In the genomic region with DNA sequence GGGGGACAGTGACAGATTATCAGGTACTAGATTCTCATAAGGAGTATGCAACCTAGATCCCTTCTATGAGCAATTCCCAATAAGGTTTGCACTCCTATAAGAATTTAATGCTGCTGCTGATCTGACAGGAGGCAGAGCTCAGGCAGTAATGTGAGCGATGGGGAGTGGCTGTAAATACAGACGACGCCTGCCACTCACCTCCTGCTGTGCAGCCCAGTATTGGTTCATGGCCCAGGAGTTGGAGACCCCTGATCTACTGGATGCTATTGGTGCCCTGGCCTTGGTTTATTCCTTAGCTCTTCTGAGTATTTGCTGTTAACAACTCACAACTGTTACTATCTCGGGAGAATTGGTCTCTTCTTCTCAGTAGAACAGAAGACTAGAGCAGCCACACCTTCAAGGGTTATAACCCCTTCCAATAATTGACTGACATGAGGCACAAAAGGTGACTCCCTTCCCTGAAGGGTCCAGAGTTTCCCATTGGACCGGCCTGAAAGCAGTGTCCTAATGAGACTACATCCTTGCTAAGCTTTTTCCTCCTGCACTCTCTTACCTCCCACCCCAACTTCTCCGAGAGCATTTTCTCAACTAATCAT, we compare ENCODE assay signal across 13 cellular contexts.
"Had no signal": no experiment of that assay in that cellular context is flagged by ENCODE, and none has a peak within 500 bp of the region (broad histone marks: within the 10 kb centered on the region; RNA-seq: fewer than 3 reads in every experiment).

No MANE protein-coding gene starts in this region.

- H3K9me3 ChIP-seq: left lung, sigmoid colon, upper lobe of left lung had no signal

- H3K4me3 Mint-ChIP-seq: activated CD4-positive, alpha-beta memory T cell treated with anti-CD3 and anti-CD28 coated beads for 36 hours; activated naive CD8-positive, alpha-beta T cell treated with anti-CD3 and anti-CD28 coated beads for 36 hours had no signal

- H3K27me3 Mint-ChIP-seq: activated CD4-positive, alpha-beta memory T cell treated with anti-CD3 and anti-CD28 coated beads for 36 hours; activated naive CD8-positive, alpha-beta T cell treated with anti-CD3 and anti-CD28 coated beads for 36 hours had no signal

- DNase-seq: activated CD4-positive, alpha-beta memory T cell treated with anti-CD3 and anti-CD28 coated beads for 36 hours; activated CD4-positive, CD25-positive, alpha-beta regulatory T cell treated with anti-CD3 and anti-CD28 coated beads, Interleukin-2, amount 50 U/mL, for 72 hours; activated gamma-delta T cell treated with Interleukin-2 at 50 U/mL for 16 hours; activated naive CD8-positive, alpha-beta T cell treated with anti-CD3 and anti-CD28 coated beads for 36 hours; activated T-cell treated with anti-CD3 and anti-CD28 coated beads, Interleukin-2, amount 50 U/mL, for 48 hours; foreskin melanocyte; head of caudate nucleus; islet precursor cell; left lung; sigmoid colon; stimulated activated CD4-positive, alpha-beta T cell treated with anti-CD3 and anti-CD28 coated beads, Interleukin-12 subunit alpha, Interleukin-12 subunit beta, amount 100 ng/mL, for 4 hours; stimulated activated naive CD4-positive, alpha-beta T cell treated with Interleukin-2 at 50 U/mL for 16 hours had no signal

- ATAC-seq: left lung had no signal

- H3K9me3 Mint-ChIP-seq: activated CD4-positive, alpha-beta memory T cell treated with anti-CD3 and anti-CD28 coated beads for 36 hours; activated naive CD8-positive, alpha-beta T cell treated with anti-CD3 and anti-CD28 coated beads for 36 hours had no signal

- H3K4me3 ChIP-seq: left lung, sigmoid colon, upper lobe of left lung had no signal

- H3K27ac Mint-ChIP-seq: activated CD4-positive, alpha-beta memory T cell treated with anti-CD3 and anti-CD28 coated beads for 36 hours; activated naive CD8-positive, alpha-beta T cell treated with anti-CD3 and anti-CD28 coated beads for 36 hours had no signal

- H3K27ac ChIP-seq: left lung, sigmoid colon, upper lobe of left lung had no signal

- H3K4me1 ChIP-seq: left lung, sigmoid colon, upper lobe of left lung had no signal

- H3K36me3 Mint-ChIP-seq: activated CD4-positive, alpha-beta memory T cell treated with anti-CD3 and anti-CD28 coated beads for 36 hours; activated naive CD8-positive, alpha-beta T cell treated with anti-CD3 and anti-CD28 coated beads for 36 hours had no signal

- H3K36me3 ChIP-seq: left lung, sigmoid colon, upper lobe of left lung had no signal

- H3K27me3 ChIP-seq: left lung, sigmoid colon, upper lobe of left lung had no signal
